Comparison of ENCODE assay signal across 8 cellular contexts in genomic region chr11:2378527-2379210, GRCh38. TPM values are rescaled to one million over a fixed set of nuclear protein-coding genes. Genes with fewer than 3 reads are reported as not detected.
DNase-seq lines count a peak whose midpoint lies in the region; ATAC-seq and TF ChIP-seq lines count a peak whose summit lies in the region.

No MANE protein-coding gene starts in this region.

- peaks cover 28% of the 10 kb centered on the region for H3K36me3 Mint-ChIP-seq in dendritic cell treated with granulocyte-macrophage colony-stimulating factor and Interleukin-4, amounts not matched to agents 40 ng/mL and 50 ng/mL, for 4 days (ENCODE audit: low read depth)

- H3F3A ChIP-seq in Loucy (ENCODE audit: low read depth): no peaks in the 10 kb centered on the region

- no peaks in the 10 kb centered on the region for H3K27me3 ChIP-seq in Loucy (ENCODE audit: insufficient read depth, low read length, poor library complexity, severe bottlenecking)

- peak overlapping the region; percentile 93 for H3K9ac ChIP-seq in Loucy (ENCODE audit: low read depth, low read length, poor library complexity, severe bottlenecking)

- H3K9me3 ChIP-seq in Loucy (ENCODE audit: insufficient read depth, low read depth, low read length): no peaks in the 10 kb centered on the region
- no peaks in the 10 kb centered on the region for H3K9me3 ChIP-seq in mucosa of descending colon

- intact Hi-C loops in dendritic cell treated with granulocyte-macrophage colony-stimulating factor and Interleukin-4, amounts not matched to agents 40 ng/mL and 50 ng/mL, for 4 days (cut with micrococcal nuclease): no loop called here
- intact Hi-C loops in mucosa of descending colon (cut with DNase I, micrococcal nuclease): no loop called here

- no peaks in the 10 kb centered on the region for H3K9me2 ChIP-seq in Loucy (replicated peaks; ENCODE audit: low read depth, low read length)

- no peak overlapping the region for H2AFZ ChIP-seq in Loucy (ENCODE audit: low read length)

- H3K27ac Mint-ChIP-seq in dendritic cell treated with granulocyte-macrophage colony-stimulating factor and Interleukin-4, amounts not matched to agents 40 ng/mL and 50 ng/mL, for 4 days: peak overlapping the region; percentile 88

- TF ChIP-seq CTCF in AG09319 (IDR thresholded peaks at IDR 0.05; ENCODE audit: low read depth, low read length) (no peak), Loucy (conservative IDR thresholded peaks at IDR 0.05; ENCODE audit: low read length) (no peak), mucosa of descending colon (IDR thresholded peaks at IDR 0.05) (no peak), GM10266 (IDR thresholded peaks at IDR 0.05; ENCODE audit: control insufficient read depth, insufficient read depth, low read depth, missing control alignments) (no peak)

- H3K79me2 ChIP-seq in Loucy (ENCODE audit: insufficient read depth, low read length): peaks cover 63% of the 10 kb centered on the region

- peaks cover 63% of the 10 kb centered on the region for H3K4me1 Mint-ChIP-seq in dendritic cell treated with granulocyte-macrophage colony-stimulating factor and Interleukin-4, amounts not matched to agents 40 ng/mL and 50 ng/mL, for 4 days (ENCODE audit: low read depth)

- peaks cover 61% of the 10 kb centered on the region for H4K20me1 ChIP-seq in Loucy (ENCODE audit: insufficient read depth, low read length, poor library complexity, severe bottlenecking)

- DNase-seq in AG09319 (ENCODE audit: extremely low read depth, low read depth) (peak; percentile 66), mucosa of descending colon (peak in 2 of 3 donors; percentile 43 to 62), COR-L47 (lab: John Stamatoyannopoulos, UW) (no peak), GM10266 (ENCODE audit: extremely low spot score) (no peak)

- ATAC-seq in mucosa of descending colon (no peak), GM18867 (IDR thresholded peaks at IDR 0.05; ENCODE audit: unreplicated experiment) (no peak), HG03135 (IDR thresholded peaks at IDR 0.05; ENCODE audit: unreplicated experiment) (no peak)

- peak overlapping the region; percentile 97 for H3K4me2 ChIP-seq in Loucy (ENCODE audit: low read depth, low read length, poor library complexity, severe bottlenecking)

- H3K4me1 ChIP-seq in Loucy (ENCODE audit: insufficient read depth, low read length, poor library complexity, severe bottlenecking) (peaks cover 38% of the 10 kb centered on the region), mucosa of descending colon (ENCODE audit: low read depth) (peaks cover 61% of the 10 kb centered on the region)

- peaks cover 27% of the 10 kb centered on the region for H3K27me3 Mint-ChIP-seq in dendritic cell treated with granulocyte-macrophage colony-stimulating factor and Interleukin-4, amounts not matched to agents 40 ng/mL and 50 ng/mL, for 4 days

- H3K4me3 Mint-ChIP-seq in dendritic cell treated with granulocyte-macrophage colony-stimulating factor and Interleukin-4, amounts not matched to agents 40 ng/mL and 50 ng/mL, for 4 days: peak overlapping the region; percentile 86

- H3K4me3 ChIP-seq in Loucy (ENCODE audit: low read length, poor library complexity, severe bottlenecking) (peak overlapping the region; percentile 97), mucosa of descending colon (peak overlapping the region; percentile 96)

- H3K36me3 ChIP-seq in Loucy (ENCODE audit: insufficient read depth, low read length) (no peaks in the 10 kb centered on the region), mucosa of descending colon (ENCODE audit: low read depth) (no peaks in the 10 kb centered on the region)

- H3K9me3 Mint-ChIP-seq in dendritic cell treated with granulocyte-macrophage colony-stimulating factor and Interleukin-4, amounts not matched to agents 40 ng/mL and 50 ng/mL, for 4 days: no peaks in the 10 kb centered on the region

RNA-seq across cellular contexts. Expression of gene CD81, which starts 1.6 kb away (rescaled TPM):
- 100 to 1,000 TPM in 2 of 3 donors, 10 to 100 TPM in 1; 98.7 to 551 (median 186) TPM for total RNA-seq in mucosa of descending colon

RNA-seq across cellular contexts. Expression of gene TSSC4, which starts 21.9 kb away (rescaled TPM):
- total RNA-seq in mucosa of descending colon: 10 to 100 TPM; 33.9 to 58.8 (median 39.2) TPM

Comparison
In these comparisons a context has a peak if more than half of its experiments do, and no peak if none do; other contexts are left out.
1. DNase-seq: peak in AG09319 (single experiment) and mucosa of descending colon (2 of 3); none in COR-L47 (single experiment) and GM10266 (single experiment).